In the genomic region with DNA sequence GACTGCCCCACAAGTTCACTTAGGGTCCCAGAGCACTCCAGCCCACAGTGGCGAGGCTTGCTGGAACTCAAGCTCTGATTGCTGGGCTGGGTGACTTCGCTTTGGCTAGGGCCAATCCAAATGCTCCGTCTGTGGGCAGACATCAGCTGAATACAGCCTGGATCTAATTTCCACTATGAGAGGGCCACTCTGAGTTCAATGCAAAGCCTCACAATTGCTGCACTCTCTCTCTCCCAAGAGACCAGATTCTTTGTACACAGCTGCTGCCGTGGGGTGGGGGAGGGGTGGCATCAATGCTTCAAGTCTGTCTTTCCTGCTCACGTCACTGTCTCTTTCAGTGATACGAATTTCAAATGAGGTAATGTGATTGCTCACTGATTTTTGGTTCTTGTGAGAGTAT, we compare ENCODE assay signal across 20 cellular contexts. TPM values are rescaled to one million over a fixed set of nuclear protein-coding genes. Genes with fewer than 3 reads are reported as not detected.
DNase-seq lines count a peak whose midpoint lies in the region; ATAC-seq and TF ChIP-seq lines count a peak whose summit lies in the region.
"Had no signal": no experiment of that assay in that cellular context is flagged by ENCODE, and none has a peak within 500 bp of the region (broad histone marks: within the 10 kb centered on the region; RNA-seq: fewer than 3 reads in every experiment).

No MANE protein-coding gene starts in this region.

- TF ChIP-seq POLR2A in vagina (IDR thresholded peaks at IDR 0.05) = no peak

- H3K27ac ChIP-seq in vagina = no peak overlapping the region
- H3K27ac ChIP-seq: 22Rv1, epithelial cell of prostate, gastroesophageal sphincter, SJSA1 had no signal

- peaks cover 3% of the 10 kb centered on the region for H3K4me1 ChIP-seq in vagina

- TF ChIP-seq CTCF in vagina (IDR thresholded peaks at IDR 0.05) = no peak

- no peak overlapping the region for H3K4me3 ChIP-seq in vagina
- H3K4me3 ChIP-seq: gastroesophageal sphincter, MG63, SJSA1, smooth muscle cell had no signal

- H3K27me3 ChIP-seq in vagina = no peaks in the 10 kb centered on the region
- H3K27me3 ChIP-seq: gastroesophageal sphincter, MG63, SJSA1 had no signal

- no peaks in the 10 kb centered on the region for H3K9me3 ChIP-seq in vagina
- H3K9me3 ChIP-seq: gastroesophageal sphincter, MG63, SJSA1 had no signal

- ATAC-seq in GM18909 (IDR thresholded peaks at IDR 0.05; ENCODE audit: poor library complexity, unreplicated experiment) = no peak
- ATAC-seq: gastroesophageal sphincter had no signal

- no peaks in the 10 kb centered on the region for H3K36me3 ChIP-seq in vagina
- H3K36me3 ChIP-seq: gastroesophageal sphincter, MG63, SJSA1 had no signal

- intact Hi-C loops in posterior cingulate gyrus (cut with DNase I) (no loop called here), vagina (cut with DNase I) (no loop called here)

- DNase-seq in DMS153 (lab: John Stamatoyannopoulos, UW) (peak; percentile 28), DMS153 treated with DMSO at 0.1 percent for 48 hours (lab: John Stamatoyannopoulos, UW; ENCODE audit: unreplicated experiment) (no peak), NCI-H2171 treated with DMSO at 0.1 percent for 48 hours (lab: John Stamatoyannopoulos, UW) (peak; percentile 87), globus pallidus (ENCODE audit: low spot score) (peak; percentile 93), posterior cingulate gyrus (peak in 7 of 10 donors; percentile 20 to 87 (median 59)), NK-92 (lab: John Stamatoyannopoulos, UW; ENCODE audit: unreplicated experiment) (no peak), vagina (ENCODE audit: extremely low spot score in 2 of 2) (no peak)
- DNase-seq: activated gamma-delta T cell, immature natural killer cell, mammary epithelial cell, MG63, NCI-H2081 treated with DMSO at 0.1 percent for 48 hours, T-helper 9 cell, trophoblast cell had no signal

RNA-seq across cellular contexts. Expression of a gene that starts 47.3 kb away (rescaled TPM):
- 9.1 TPM for total RNA-seq in vagina

RNA-seq across cellular contexts. Expression of a gene that starts 50.5 kb away (rescaled TPM):
- total RNA-seq in vagina = 11.5 TPM
- total RNA-seq: mammary epithelial cell, SJSA1 had no signal

Comparison
In these comparisons a context has a peak if more than half of its experiments do, and no peak if none do; other contexts are left out.
1. DNase-seq: peak in DMS153 (single experiment), NCI-H2171 treated with DMSO at 0.1 percent for 48 hours (single experiment), globus pallidus (single experiment) and posterior cingulate gyrus (7 of 10); none in DMS153 treated with DMSO at 0.1 percent for 48 hours (single experiment), NK-92 (single experiment) and vagina (0 of 2).